In the genomic region with DNA sequence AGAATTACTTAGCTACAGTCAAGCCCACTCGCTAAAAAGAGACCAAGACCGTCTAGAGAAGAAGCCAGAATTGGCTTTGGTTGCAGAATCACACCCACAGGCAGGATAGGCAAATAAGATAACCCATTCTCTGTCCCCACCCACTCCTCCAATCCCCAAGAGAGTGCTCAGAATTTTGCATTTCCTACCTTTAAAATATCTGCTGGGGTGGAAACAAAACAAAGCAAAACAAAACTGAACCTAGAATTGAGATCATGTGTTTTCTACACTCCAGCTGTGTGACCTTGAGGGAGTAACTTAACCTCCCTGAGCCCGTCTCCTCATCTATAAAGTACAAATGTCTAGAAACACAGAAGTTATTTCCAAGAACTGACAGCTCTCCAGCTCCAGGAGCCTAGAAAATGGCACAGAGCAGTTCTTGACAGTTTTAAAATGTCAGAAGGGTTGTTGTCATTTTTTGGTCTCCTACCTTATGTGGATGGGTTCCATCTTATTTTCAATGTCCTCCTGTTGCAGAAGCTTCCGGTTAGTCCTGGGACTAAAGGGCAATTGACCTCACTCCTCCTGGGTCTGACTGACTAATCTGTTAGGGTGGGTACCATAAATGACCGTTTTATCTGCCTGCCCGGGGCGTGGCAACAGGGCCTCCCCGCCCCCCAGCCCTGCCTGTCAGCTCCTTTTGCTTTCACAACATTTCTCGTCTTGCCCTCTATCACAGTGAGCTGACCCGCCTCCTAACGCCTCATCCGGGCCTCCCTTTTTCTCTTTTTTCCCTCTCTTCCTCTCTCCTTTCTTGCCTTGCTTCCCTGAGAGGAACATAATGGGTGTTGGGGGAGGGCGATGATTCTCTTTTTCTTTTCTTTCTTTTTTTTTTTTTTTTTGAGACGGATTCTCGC, we compare ENCODE assay signal across 8 cellular contexts.
DNase-seq lines count a peak whose midpoint lies in the region; ATAC-seq and TF ChIP-seq lines count a peak whose summit lies in the region.

No MANE protein-coding gene starts in this region.

- peak overlapping the region; percentile 51 for H3K4me3 ChIP-seq in OCI-LY3 (ENCODE audit: low read length)
- H3K4me3 ChIP-seq in right cardiac atrium (ENCODE audit: low read length) = no peak overlapping the region

- 50% methylated on average over 15 of the region's 15 CpGs for WGBS in right cardiac atrium

- no peaks in the 10 kb centered on the region for H4K20me1 ChIP-seq in OCI-LY3 (ENCODE audit: insufficient read depth, low read length)

- no peaks in the 10 kb centered on the region for H3K9me3 Mint-ChIP-seq in type B pancreatic cell

- peak overlapping the region; percentile 91 for H2AFZ ChIP-seq in OCI-LY3 (ENCODE audit: low read depth, low read length)

- H3K4me1 ChIP-seq in OCI-LY3 (ENCODE audit: low read length) (peaks cover 25% of the 10 kb centered on the region), right cardiac atrium (ENCODE audit: control insufficient read depth, insufficient read depth, low read length) (peaks cover 1% of the 10 kb centered on the region)

- H3K27me3 Mint-ChIP-seq in type B pancreatic cell = no peaks in the 10 kb centered on the region

- no peak overlapping the region for H3K27ac ChIP-seq in OCI-LY3 (ENCODE audit: low read length)
- H3K27ac ChIP-seq in right cardiac atrium (ENCODE audit: low read length) = no peak overlapping the region

- peak overlapping the region; percentile 85 for H3K27ac Mint-ChIP-seq in type B pancreatic cell

- in situ Hi-C loops in KBM-7 (cut with MboI; ENCODE audit: low pct_unique_long_range_greater_than_20kb, low sequenced_read_pairs) = no loop called here

- DNase-seq in stimulated activated CD4-positive, alpha-beta T cell treated with anti-CD3 and anti-CD28 coated beads, Interleukin-15, amount 100 ng/mL, for 24 hours = peak; percentile 24
- DNase-seq in stimulated activated CD4-positive, alpha-beta T cell treated with anti-CD3 and anti-CD28 coated beads, Interleukin-12 subunit alpha, Interleukin-12 subunit beta, amount 100 ng/mL, for 4 hours = no peak
- peak in 2 of 3 donors; percentile 44 to 54 for DNase-seq in right cardiac atrium
- DNase-seq in type B pancreatic cell (ENCODE audit: extremely low spot score, unreplicated experiment) = no peak
- DNase-seq in SKM-1 (lab: John Stamatoyannopoulos, UW; ENCODE audit: unreplicated experiment) = no peak
- no peak for DNase-seq in KBM-7

- peaks cover 5% of the 10 kb centered on the region for H3K36me3 Mint-ChIP-seq in type B pancreatic cell

- H3K4me1 Mint-ChIP-seq in type B pancreatic cell (ENCODE audit: unreplicated experiment) = peaks cover 21% of the 10 kb centered on the region

- H3K9me3 ChIP-seq in OCI-LY3 (ENCODE audit: insufficient read depth, low read length) (no peaks in the 10 kb centered on the region), right cardiac atrium (ENCODE audit: control insufficient read depth, low read length) (no peaks in the 10 kb centered on the region)

- H3K27me3 ChIP-seq in OCI-LY3 (ENCODE audit: low read depth, low read length) (peaks cover 9% of the 10 kb centered on the region), right cardiac atrium (ENCODE audit: control insufficient read depth, insufficient read depth) (no peaks in the 10 kb centered on the region)

- H3K79me2 ChIP-seq in OCI-LY3 (ENCODE audit: low read length) = no peaks in the 10 kb centered on the region

- intact Hi-C loops in right cardiac atrium (cut with DNase I) = no loop called here

- H3K36me3 ChIP-seq in OCI-LY3 (replicated peaks; ENCODE audit: low read depth, low read length) = no peaks in the 10 kb centered on the region

- peak overlapping the region; percentile 85 for H3K4me3 Mint-ChIP-seq in type B pancreatic cell

- TF ChIP-seq CTCF in OCI-LY3 (IDR thresholded peaks at IDR 0.05; ENCODE audit: low read depth, low read length) (no peak), type B pancreatic cell (conservative IDR thresholded peaks at IDR 0.05) (no peak)

- no peak overlapping the region for H3K9ac ChIP-seq in OCI-LY3 (ENCODE audit: low read length)

- ATAC-seq in HG02938 (IDR thresholded peaks at IDR 0.05; ENCODE audit: unreplicated experiment) = peak; percentile 88
- peak; percentile 86 to 94 for ATAC-seq in right cardiac atrium

- peak overlapping the region; percentile 96 for H3K4me2 ChIP-seq in OCI-LY3 (ENCODE audit: low read length)

Comparison
In these comparisons a context has a peak if more than half of its experiments do, and no peak if none do; other contexts are left out.
1. DNase-seq: peak in stimulated activated CD4-positive, alpha-beta T cell treated with anti-CD3 and anti-CD28 coated beads, Interleukin-15, amount 100 ng/mL, for 24 hours (single experiment) and right cardiac atrium (2 of 3); none in stimulated activated CD4-positive, alpha-beta T cell treated with anti-CD3 and anti-CD28 coated beads, Interleukin-12 subunit alpha, Interleukin-12 subunit beta, amount 100 ng/mL, for 4 hours (single experiment), type B pancreatic cell (single experiment), SKM-1 (single experiment) and KBM-7 (single experiment).